ENCODE assay signal across 8 cellular contexts in genomic region chr11:65888163-65888814, GRCh38. TPM values are rescaled to one million over a fixed set of nuclear protein-coding genes. Genes with fewer than 3 reads are reported as not detected.
DNase-seq lines count a peak whose midpoint lies in the region; ATAC-seq and TF ChIP-seq lines count a peak whose summit lies in the region.

FIBP (minus strand) TSS chr11:65888471; CDS start chr11:65888418, 53 bp downstream.

- peak within 1 kb of the TSS; percentile 76 to 91 for H3K9ac ChIP-seq in colonic mucosa (ENCODE audit: low read depth in 2 of 2, low read length in 2 of 2)

- ATAC-seq in HG03469 (IDR thresholded peaks at IDR 0.05; ENCODE audit: unreplicated experiment), result peak; percentile 25

- peaks cover 51% of the 10 kb centered on the region for H3K4me1 Mint-ChIP-seq in activated CD4-positive, alpha-beta T cell treated with anti-CD3 and anti-CD28 coated beads, Interleukin-2, amount 10 ng/mL, durations not matched to agents 24 days and 14 days

- H3K36me3 Mint-ChIP-seq in activated CD4-positive, alpha-beta T cell treated with anti-CD3 and anti-CD28 coated beads, Interleukin-2, amount 10 ng/mL, durations not matched to agents 24 days and 14 days (ENCODE audit: low read depth), result peaks cover 38% of the 10 kb centered on the region

- intact Hi-C loops in activated CD4-positive, alpha-beta T cell treated with anti-CD3 and anti-CD28 coated beads, Interleukin-2, amount 10 ng/mL, durations not matched to agents 24 days and 14 days (cut with micrococcal nuclease), result loop anchor here (1.0 to 2.0 kb wide), 5 partner anchors 12 to 101 kb away; partner anchors contain the start of genes FOSL1, MUS81 and SART1
- intact Hi-C loops in colonic mucosa (cut with DNase I), result loop anchor here (5.0 kb wide), 1 partner anchor 99 kb away; no protein-coding TSS in a partner anchor

- H3K4me3 ChIP-seq in AG10803 (ENCODE audit: low read length), result peak within 1 kb of the TSS; percentile 93
- H3K4me3 ChIP-seq in colonic mucosa, result peak within 1 kb of the TSS; percentile 76

- TF ChIP-seq CTCF in AG10803 (conservative IDR thresholded peaks at IDR 0.05; ENCODE audit: low read length) (no peak; the same call in none of the 2 replicates), colonic mucosa (IDR thresholded peaks at IDR 0.05) (peak; percentile 79)

- TF ChIP-seq POLR2A in GM19193 (IDR thresholded peaks at IDR 0.05; ENCODE audit: extremely low read depth, insufficient read depth, insufficient read length), result peak; percentile 94

- H3K4me1 ChIP-seq in colonic mucosa, result peaks cover 5% of the 10 kb centered on the region

- no peaks in the 10 kb centered on the region for H3K9me3 ChIP-seq in colonic mucosa

- peak; percentile 97 for DNase-seq in AG10803 (ENCODE audit: low read depth)
- DNase-seq in NCI-H526 treated with DMSO at 0.1 percent for 48 hours (lab: John Stamatoyannopoulos, UW), result peak; percentile 94
- peak; percentile 98 for DNase-seq in activated CD4-positive, alpha-beta T cell treated with anti-CD3 and anti-CD28 coated beads, Interleukin-2, amount 10 ng/mL, durations not matched to agents 24 days and 14 days
- DNase-seq in colonic mucosa, result peak; percentile 99
- peak; percentile 99 for DNase-seq in left kidney (ENCODE audit: low read depth, low spot score)
- DNase-seq in stimulated activated CD4-positive, alpha-beta T cell treated with anti-CD3 and anti-CD28 coated beads, Interleukin-1b, Interleukin-23, amount 100 ng/mL, for 48 hours, result peak; percentile 97

- peak within 1 kb of the TSS; percentile 95 for H3K4me3 Mint-ChIP-seq in activated CD4-positive, alpha-beta T cell treated with anti-CD3 and anti-CD28 coated beads, Interleukin-2, amount 10 ng/mL, durations not matched to agents 24 days and 14 days

- H3K9me3 Mint-ChIP-seq in activated CD4-positive, alpha-beta T cell treated with anti-CD3 and anti-CD28 coated beads, Interleukin-2, amount 10 ng/mL, durations not matched to agents 24 days and 14 days, result no peaks in the 10 kb centered on the region

- peak within 1 kb of the TSS; percentile 93 for H3K27ac ChIP-seq in colonic mucosa

- no peaks in the 10 kb centered on the region for H3K27me3 Mint-ChIP-seq in activated CD4-positive, alpha-beta T cell treated with anti-CD3 and anti-CD28 coated beads, Interleukin-2, amount 10 ng/mL, durations not matched to agents 24 days and 14 days

- H3K27me3 ChIP-seq in colonic mucosa, result no peaks in the 10 kb centered on the region

- H3K36me3 ChIP-seq in colonic mucosa, result peaks cover 7% of the 10 kb centered on the region

- H3K27ac Mint-ChIP-seq in activated CD4-positive, alpha-beta T cell treated with anti-CD3 and anti-CD28 coated beads, Interleukin-2, amount 10 ng/mL, durations not matched to agents 24 days and 14 days, result peak within 1 kb of the TSS; percentile 98

RNA-seq across cellular contexts. Expression of gene FIBP, which starts in this region (rescaled TPM):
- total RNA-seq in activated CD4-positive, alpha-beta T cell treated with anti-CD3 and anti-CD28 coated beads, Interleukin-2, amount 10 ng/mL, durations not matched to agents 24 days and 14 days, result 91.0 and 95.7 TPM in 2 replicates
- 10 to 100 TPM; 41.9 to 53.5 TPM for total RNA-seq in colonic mucosa

Comparison
In these comparisons a context has a peak if more than half of its experiments do, and no peak if none do; other contexts are left out.
1. Peak in every context shown above with its lines: DNase-seq, ATAC-seq, H3K4me3 ChIP-seq and H3K27ac ChIP-seq.